In the genomic region with DNA sequence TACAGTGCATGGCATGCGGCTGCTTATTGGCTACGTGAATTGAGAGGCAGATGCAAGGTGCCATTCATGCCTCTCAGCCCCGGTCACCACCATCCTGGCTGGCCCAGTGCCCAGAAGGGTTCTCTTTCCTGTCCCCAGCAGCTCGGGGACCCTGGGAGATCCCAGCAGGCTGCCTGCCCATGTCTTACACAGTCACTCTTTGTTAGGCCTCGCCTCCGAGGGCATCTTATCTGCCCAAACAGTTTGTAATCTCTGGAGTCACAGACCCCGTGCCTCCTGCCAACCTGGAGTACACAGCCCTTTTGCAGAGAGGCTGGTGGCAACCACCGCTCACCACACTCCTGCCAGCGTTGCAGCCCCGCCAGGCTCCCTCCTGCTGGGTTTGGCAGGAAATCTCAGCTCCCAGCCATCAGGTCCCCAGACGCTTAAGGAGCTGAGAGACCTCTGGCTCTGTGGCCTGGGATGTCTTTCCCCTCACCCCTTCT, we compare ENCODE assay signal across 11 cellular contexts. TPM values are rescaled to one million over a fixed set of nuclear protein-coding genes. Genes with fewer than 3 reads are reported as not detected.
DNase-seq lines count a peak whose midpoint lies in the region; ATAC-seq, FAIRE-seq and TF ChIP-seq lines count a peak whose summit lies in the region.
"Had no signal": no experiment of that assay in that cellular context is flagged by ENCODE, and none has a peak within 500 bp of the region (broad histone marks: within the 10 kb centered on the region; RNA-seq: fewer than 3 reads in every experiment).

No MANE protein-coding gene starts in this region.

- no peak for TF ChIP-seq CTCF in dorsolateral prefrontal cortex (IDR thresholded peaks at IDR 0.05 in 54 of 56, conservative IDR thresholded peaks at IDR 0.05 in 2 of 56; ENCODE audit: low read depth in 1 of 56, partially characterized antibody in 56 of 56)

- H3K4me1 ChIP-seq in skeletal muscle tissue (ENCODE audit: control insufficient read depth in 3 of 3, insufficient read depth in 3 of 3, low read length in 3 of 3) = peaks cover 21 to 25% (median 23%) of the 10 kb centered on the region in 3 donors

- intact Hi-C loops in dorsolateral prefrontal cortex (cut with DNase I) = no loop called here

- peak overlapping the region in 1 of 3 donors; percentile 54 for H3K9ac ChIP-seq in skeletal muscle tissue (ENCODE audit: low read depth in 1 of 3, low read length in 3 of 3)

- no peak for FAIRE-seq in H54 (lab: Jason Lieb, UNC)

- no peak for DNase-seq in H54 (ENCODE audit: insufficient read length, low spot score)
- DNase-seq in NCI-H446 treated with DMSO at 0.1 percent for 48 hours (lab: John Stamatoyannopoulos, UW) = peak; percentile 50
- DNase-seq in dorsolateral prefrontal cortex = peak in 1 of 10 donors; percentile 49
- no peak for DNase-seq in superior temporal gyrus (ENCODE audit: extremely low spot score)
- DNase-seq in stimulated activated CD8-positive, alpha-beta memory T cell treated with anti-CD3 and anti-CD28 coated beads, Interleukin-4, amount 100 ng/mL, for 48 hours = no peak
- no peak for DNase-seq in MG63
- DNase-seq: activated effector memory CD4-positive, alpha-beta T cell treated with anti-CD3 and anti-CD28 coated beads, Interleukin-2, amount 50 U/mL, for 16 hours; foreskin keratinocyte; PC-3 had no signal

- peak overlapping the region in 34 of 59 donors; percentile 0 to 73 (median 40) for H3K27ac ChIP-seq in dorsolateral prefrontal cortex
- H3K27ac ChIP-seq in skeletal muscle tissue (ENCODE audit: low read depth, low read length) = peak overlapping the region; percentile 18
- H3K27ac ChIP-seq: foreskin keratinocyte had no signal

- peak; percentile 19; the same call in 1 of the 2 replicates for TF ChIP-seq POLR2A in H54 (IDR thresholded peaks at IDR 0.05; ENCODE audit: low read depth, low read length)

- ATAC-seq in HG02610 (IDR thresholded peaks at IDR 0.05; ENCODE audit: unreplicated experiment) = no peak
- ATAC-seq: foreskin keratinocyte, PC-3 had no signal

- H3K9me3 ChIP-seq in skeletal muscle tissue (ENCODE audit: control insufficient read depth in 3 of 3, low read length in 3 of 3) (no peaks in the 10 kb centered on the region), MG63 (no peaks in the 10 kb centered on the region)

- no peak overlapping the region for H3K4me3 ChIP-seq in dorsolateral prefrontal cortex
- H3K4me3 ChIP-seq in skeletal muscle tissue (ENCODE audit: low read length in 3 of 3) = no peak overlapping the region
- H3K4me3 ChIP-seq in MG63 = no peak overlapping the region

- peaks cover 29 to 34% (median 33%) of the 10 kb centered on the region in 3 donors for H3K36me3 ChIP-seq in skeletal muscle tissue (ENCODE audit: control insufficient read depth in 3 of 3, insufficient read depth in 3 of 3, low read length in 3 of 3)
- H3K36me3 ChIP-seq in MG63 = peaks cover 22% of the 10 kb centered on the region

- H3K27me3 ChIP-seq in dorsolateral prefrontal cortex (no peaks in the 10 kb centered on the region), skeletal muscle tissue (ENCODE audit: control insufficient read depth in 3 of 3, insufficient read depth in 3 of 3, low read length in 3 of 3) (no peaks in the 10 kb centered on the region), MG63 (no peaks in the 10 kb centered on the region)
- H3K27me3 ChIP-seq: foreskin keratinocyte had no signal

RNA-seq across cellular contexts. Expression of a gene that starts 7.0 kb away (rescaled TPM):
- total RNA-seq in dorsolateral prefrontal cortex = 100 to 1,000 TPM in 108 of 120 experiments, 10 to 100 TPM in 12; 58.9 to 165 (median 129) TPM
- total RNA-seq in skeletal muscle tissue = 359 TPM
- 36.6 and 69.0 TPM in 2 replicates for total RNA-seq in MG63 (2014; rRNA removed; shearing (Covaris generic); ENCODE audit: low replicate concordance)

RNA-seq across cellular contexts. Expression of a gene that starts 14.9 kb away (rescaled TPM):
- 100 to 1,000 TPM in 113 of 120 experiments, 10 to 100 TPM in 7; 52.7 to 225 (median 137) TPM for total RNA-seq in dorsolateral prefrontal cortex
- total RNA-seq in skeletal muscle tissue = 33.9 TPM
- total RNA-seq in MG63 (2014; rRNA removed; shearing (Covaris generic); ENCODE audit: low replicate concordance) = 40.5 and 47.3 TPM in 2 replicates

RNA-seq across cellular contexts. Expression of a gene that starts 30.0 kb away (rescaled TPM):
- total RNA-seq in dorsolateral prefrontal cortex (10 to 100 TPM; 10.3 to 92.1 (median 25.6) TPM), skeletal muscle tissue (9.4 TPM)
- total RNA-seq in MG63 (2014; rRNA removed; shearing (Covaris generic); ENCODE audit: low replicate concordance) = 12.9 and 14.0 TPM in 2 replicates

RNA-seq across cellular contexts. Expression of a gene that starts 32.4 kb away (rescaled TPM):
- total RNA-seq in dorsolateral prefrontal cortex (10 to 100 TPM; 13.2 to 58.0 (median 23.6) TPM), skeletal muscle tissue (23.5 TPM)
- total RNA-seq in MG63 (2014; rRNA removed; shearing (Covaris generic); ENCODE audit: low replicate concordance) = 4.7 and 26.9 TPM in 2 replicates

RNA-seq across cellular contexts. Expression of a gene that starts 46.1 kb away (rescaled TPM):
- total RNA-seq in dorsolateral prefrontal cortex (10 to 100 TPM in 5 of 120 experiments, 1 to 10 TPM in 115; 1.2 to 13.2 (median 5.0) TPM), skeletal muscle tissue (not detected)
- total RNA-seq in MG63 (2014; rRNA removed; shearing (Covaris generic); ENCODE audit: low replicate concordance) = 0.13 TPM in 1 of 2 replicates, not detected in the other
